In genomic region chr6:135657207-135657606, GRCh38 we compare ENCODE assay signal across 1 cellular context.
TF ChIP-seq lines count a peak whose summit lies in the region.

No MANE protein-coding gene starts in this region.

TF ChIP-seq in IMR-90, 13 proteins besides CTCF, POLR2A, EP300 and RAD21 (continued from another document):
- TF ChIP-seq MAFK (IDR thresholded peaks at IDR 0.05; ENCODE audit: low read depth, low read length) (no peak), FOS (IDR thresholded peaks at IDR 0.05; ENCODE audit: low read depth, low read length) (no peak), MXI1 (IDR thresholded peaks at IDR 0.05; ENCODE audit: borderline replicate concordance, low read depth, low read length) (no peak), RFX5 (IDR thresholded peaks at IDR 0.05; ENCODE audit: low read depth, low read length) (no peak), MAZ (IDR thresholded peaks at IDR 0.05; ENCODE audit: borderline replicate concordance, low read depth, low read length) (no peak), SMC3 (IDR thresholded peaks at IDR 0.05; ENCODE audit: low read depth, low read length) (no peak), USF2 (IDR thresholded peaks at IDR 0.05; ENCODE audit: low read depth, low read length) (no peak)
TF ChIP-seq in IMR-90: peak in this region for 0.
